7 cellular contexts compared by ENCODE assay signal in genomic region chr4:26321326-26322276, GRCh38.
DNase-seq lines count a peak whose midpoint lies in the region; ATAC-seq lines count a peak whose summit lies in the region.

No MANE protein-coding gene starts in this region.

- peaks cover 11% of the 10 kb centered on the region for H3K4me1 ChIP-seq in rectal smooth muscle tissue (ENCODE audit: control insufficient read depth, insufficient read depth, low read length)

- ATAC-seq in GM19395 (IDR thresholded peaks at IDR 0.05; ENCODE audit: unreplicated experiment) (peak; percentile 0), HG03045 (IDR thresholded peaks at IDR 0.05; ENCODE audit: unreplicated experiment) (no peak)

- no peaks in the 10 kb centered on the region for H3K36me3 ChIP-seq in rectal smooth muscle tissue (ENCODE audit: control insufficient read depth, insufficient read depth, low read length)

- peak overlapping the region; percentile 86 for H3K27ac ChIP-seq in rectal smooth muscle tissue (ENCODE audit: low read depth, low read length)

- H3K9ac ChIP-seq in rectal smooth muscle tissue (ENCODE audit: low read length) = peak overlapping the region; percentile 88

- DNase-seq in NCI-H82 treated with DMSO at 0.1 percent for 48 hours (lab: John Stamatoyannopoulos, UW; ENCODE audit: unreplicated experiment) (peak; percentile 21), glomerular visceral epithelial cell (ENCODE audit: extremely low spot score) (peak; percentile 42), cortex of kidney (lab: John Stamatoyannopoulos, UW) (no peak)
- peak; percentile 78 for DNase-seq in activated effector memory CD4-positive, alpha-beta T cell treated with anti-CD3 and anti-CD28 coated beads, Interleukin-2, amount 50 U/mL, for 16 hours

- H3K27me3 ChIP-seq in rectal smooth muscle tissue (ENCODE audit: control insufficient read depth, insufficient read depth, low read length) = no peaks in the 10 kb centered on the region

- peak overlapping the region; percentile 91 for H3K4me3 ChIP-seq in rectal smooth muscle tissue (ENCODE audit: low read length)
